In genomic region chr12:132422057-132423043, GRCh38 we compare ENCODE assay signal across 1 cellular context.
TF ChIP-seq lines count a peak whose summit lies in the region.

No MANE protein-coding gene starts in this region.

TF ChIP-seq in K562, 482 proteins besides CTCF, POLR2A, EP300 and RAD21 (continued from another document):
- TF ChIP-seq ZNF512 (tag; IDR thresholded peaks at IDR 0.05): peak; percentile 94
- no peak for TF ChIP-seq DDX20 (tag; IDR thresholded peaks at IDR 0.05; ENCODE audit: low read depth)
- no peak for TF ChIP-seq PTRF (tag; IDR thresholded peaks at IDR 0.05)
- TF ChIP-seq ETV1 (tag; conservative IDR thresholded peaks at IDR 0.05; ENCODE audit: low read depth): peak; percentile 74
- TF ChIP-seq TRIM24 (IDR thresholded peaks at IDR 0.05): peak; percentile 69 to 89; a peak in 2 of 4 replicates
- TF ChIP-seq CREB3L1 (IDR thresholded peaks at IDR 0.05; ENCODE audit: borderline replicate concordance, low read depth): no peak
- TF ChIP-seq MBD1 (CRISPR knock-in tag; IDR thresholded peaks at IDR 0.05): no peak
- TF ChIP-seq CBX2 (IDR thresholded peaks at IDR 0.05; ENCODE audit: insufficient read depth, low read length, poor library complexity, severe bottlenecking): no peak
- TF ChIP-seq NFATC3 (IDR thresholded peaks at IDR 0.05): no peak
- TF ChIP-seq ILK (tag; IDR thresholded peaks at IDR 0.05; ENCODE audit: borderline replicate concordance, low read depth): no peak
- no peak for TF ChIP-seq FOXP1 (CRISPR knock-in tag; IDR thresholded peaks at IDR 0.05)
- 0 out of 2 replicates have a peak, but pooled peaks have one; percentile 31 for TF ChIP-seq MAFG (tag; conservative IDR thresholded peaks at IDR 0.05)
- TF ChIP-seq ZNF551 (CRISPR knock-in tag; IDR thresholded peaks at IDR 0.05): no peak
- no peak for TF ChIP-seq RHOXF2B (CRISPR knock-in tag; conservative IDR thresholded peaks at IDR 0.05)
- no peak for TF ChIP-seq FIP1L1 (IDR thresholded peaks at IDR 0.05; ENCODE audit: low read depth, low read length, poor library complexity, severe bottlenecking)
- no peak for TF ChIP-seq DACH1 (IDR thresholded peaks at IDR 0.05; ENCODE audit: partially characterized antibody)
- TF ChIP-seq KLF16 (IDR thresholded peaks at IDR 0.05): no peak
- TF ChIP-seq ZNF561 (CRISPR knock-in tag; conservative IDR thresholded peaks at IDR 0.05): no peak
- TF ChIP-seq TCF3 (CRISPR knock-in tag; IDR thresholded peaks at IDR 0.05): peak; percentile 35; the same call in 1 of the 2 replicates
- no peak for TF ChIP-seq BRF1 (IDR thresholded peaks at IDR 0.05; ENCODE audit: borderline replicate concordance, extremely low read depth, insufficient read length)
- no peak for TF ChIP-seq HDAC6 (IDR thresholded peaks at IDR 0.05; ENCODE audit: low read depth, low read length)
- peak in 1 of 2 experiments; percentile 49; a peak in 1 of 4 replicates for TF ChIP-seq RCOR1 (IDR thresholded peaks at IDR 0.05; ENCODE audit: borderline replicate concordance in 1 of 2, low read depth in 2 of 2, low read length in 2 of 2)
- TF ChIP-seq CBX3 (IDR thresholded peaks at IDR 0.05; ENCODE audit: borderline replicate concordance in 1 of 2, low read length in 2 of 2): no peak
- peak; percentile 52; the same call in 1 of the 2 replicates for TF ChIP-seq SMAD4 (CRISPR knock-in tag; conservative IDR thresholded peaks at IDR 0.05)
- TF ChIP-seq ZKSCAN3 (CRISPR knock-in tag; IDR thresholded peaks at IDR 0.05): no peak
- peak; percentile 82 for TF ChIP-seq SOX6 (IDR thresholded peaks at IDR 0.05)
- peak; percentile 73 for TF ChIP-seq ATF3 (IDR thresholded peaks at IDR 0.05)
- no peak for TF ChIP-seq ATF3 (CRISPR knock-in tag; conservative IDR thresholded peaks at IDR 0.05)
- TF ChIP-seq SMAD1 (IDR thresholded peaks at IDR 0.05; ENCODE audit: low read depth, low read length, partially characterized antibody): no peak
- no peak for TF ChIP-seq TARDBP (IDR thresholded peaks at IDR 0.05)
- no peak; the same call in 1 of the 2 replicates for TF ChIP-seq LEF1 (IDR thresholded peaks at IDR 0.05)
- TF ChIP-seq ZNF780A (CRISPR knock-in tag; IDR thresholded peaks at IDR 0.05): no peak
- TF ChIP-seq RBFOX2 (IDR thresholded peaks at IDR 0.05; ENCODE audit: low read depth, low read length): peak; percentile 73
- TF ChIP-seq SMARCE1 (IDR thresholded peaks at IDR 0.05): peak; percentile 77; the same call in 1 of the 2 replicates
- TF ChIP-seq IRF2 (CRISPR knock-in tag; IDR thresholded peaks at IDR 0.05): no peak
- TF ChIP-seq FOXK1 (CRISPR knock-in tag; IDR thresholded peaks at IDR 0.05; ENCODE audit: borderline replicate concordance): no peak
- no peak for TF ChIP-seq KLF6 (CRISPR knock-in tag; IDR thresholded peaks at IDR 0.05; ENCODE audit: borderline replicate concordance)
- TF ChIP-seq ZNF140 (CRISPR knock-in tag; IDR thresholded peaks at IDR 0.05): no peak
- TF ChIP-seq NBN (IDR thresholded peaks at IDR 0.05; ENCODE audit: low read depth): peak; percentile 31; the same call in 1 of the 2 replicates
- no peak for TF ChIP-seq ZBED1 (IDR thresholded peaks at IDR 0.05)
- no peak for TF ChIP-seq ZBTB43 (CRISPR knock-in tag; IDR thresholded peaks at IDR 0.05)
- no peak for TF ChIP-seq KDM5B (IDR thresholded peaks at IDR 0.05; ENCODE audit: insufficient replicate concordance, low read depth, low read length)
- TF ChIP-seq CLOCK (CRISPR knock-in tag; IDR thresholded peaks at IDR 0.05; ENCODE audit: borderline replicate concordance): no peak
- no peak for TF ChIP-seq HNRNPK (IDR thresholded peaks at IDR 0.05; ENCODE audit: low read depth, low read length, poor library complexity, severe bottlenecking)
- no peak; the same call in 1 of the 2 replicates for TF ChIP-seq ZNF584 (CRISPR knock-in tag; IDR thresholded peaks at IDR 0.05; ENCODE audit: low read depth)
- TF ChIP-seq PHB2 (IDR thresholded peaks at IDR 0.05; ENCODE audit: low read depth): no peak
- TF ChIP-seq FOXO4 (CRISPR knock-in tag; IDR thresholded peaks at IDR 0.05): no peak
- peak; percentile 27; the same call in 1 of the 2 replicates for TF ChIP-seq TFAP4 (CRISPR knock-in tag; IDR thresholded peaks at IDR 0.05; ENCODE audit: borderline replicate concordance)
- no peak for TF ChIP-seq ZNF449 (CRISPR knock-in tag; IDR thresholded peaks at IDR 0.05)
- TF ChIP-seq ZBTB7A (IDR thresholded peaks at IDR 0.05; ENCODE audit: borderline replicate concordance, control insufficient read depth, low read depth, low read length): no peak
- no peak for TF ChIP-seq HDAC8 (tag; IDR thresholded peaks at IDR 0.05)
- no peak for TF ChIP-seq TRIM28 (IDR thresholded peaks at IDR 0.05)
- no peak for TF ChIP-seq TCF7 (IDR thresholded peaks at IDR 0.05; ENCODE audit: borderline replicate concordance)
- no peak for TF ChIP-seq CTCFL (IDR thresholded peaks at IDR 0.05; ENCODE audit: borderline replicate concordance, insufficient read depth, low read depth, low read length, poor library complexity, severe bottlenecking)
- TF ChIP-seq ZFX (CRISPR knock-in tag; IDR thresholded peaks at IDR 0.05): no peak
